ENCODE assay signal across 9 cellular contexts in the genomic region with DNA sequence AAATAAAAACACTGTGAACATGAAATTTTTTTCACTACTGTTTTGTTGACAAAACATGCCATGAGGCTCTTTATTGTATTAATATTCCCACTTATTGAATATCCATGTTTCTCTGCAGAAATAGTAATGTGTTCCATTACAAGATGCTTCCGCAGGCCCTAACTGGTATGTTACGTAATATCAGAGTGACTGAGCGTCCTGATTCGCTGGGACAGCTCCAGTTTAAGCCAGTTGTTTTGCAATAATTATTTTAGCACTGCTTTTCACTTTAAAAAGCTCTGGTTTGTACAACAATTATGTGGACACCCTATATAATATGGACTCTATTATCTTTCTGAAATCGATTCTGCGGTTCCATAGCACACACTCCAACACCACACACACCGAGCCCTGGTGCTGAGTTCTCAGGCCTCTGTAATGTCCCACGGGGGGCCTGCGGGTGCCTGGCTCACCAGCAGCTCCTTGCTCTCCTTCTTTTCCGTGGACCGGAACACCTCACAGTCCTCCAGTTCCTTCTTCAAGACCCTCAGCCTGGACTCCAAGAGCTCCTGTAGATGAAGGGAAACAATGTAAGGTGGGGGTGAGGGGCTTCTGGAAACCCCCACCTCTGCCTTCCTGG. TPM values are rescaled to one million over a fixed set of nuclear protein-coding genes. Genes with fewer than 3 reads are reported as not detected.
DNase-seq lines count a peak whose midpoint lies in the region; ATAC-seq and TF ChIP-seq lines count a peak whose summit lies in the region.
"Had no signal": no experiment of that assay in that cellular context is flagged by ENCODE, and none has a peak within 500 bp of the region (broad histone marks: within the 10 kb centered on the region; RNA-seq: fewer than 3 reads in every experiment).

No MANE protein-coding gene starts in this region.

- peaks cover 0 to 10% (median 2%) of the 10 kb centered on the region in 7 donors for H3K9me3 Mint-ChIP-seq in naive B cell

- no peak for DNase-seq in right atrium auricular region (ENCODE audit: low spot score)
- no peak for DNase-seq in cardiac septum (ENCODE audit: low spot score)
- no peak for DNase-seq in breast epithelium (ENCODE audit: low spot score in 2 of 2)
- no peak for DNase-seq in naive B cell
- no peak for DNase-seq in vagina (ENCODE audit: extremely low spot score in 2 of 2)
- no peak for DNase-seq in MM.1S
- no peak for DNase-seq in head of caudate nucleus
- DNase-seq in DMS114 treated with DMSO at 0.1 percent for 48 hours (lab: John Stamatoyannopoulos, UW; ENCODE audit: unreplicated experiment) = no peak
- DNase-seq: activated CD4-positive, alpha-beta T cell treated with anti-CD3 and anti-CD28 coated beads for 1 hour had no signal

- H3K27me3 ChIP-seq in right atrium auricular region = no peaks in the 10 kb centered on the region
- H3K27me3 ChIP-seq in breast epithelium = no peaks in the 10 kb centered on the region
- H3K27me3 ChIP-seq in vagina = no peaks in the 10 kb centered on the region
- peaks cover 62% of the 10 kb centered on the region for H3K27me3 ChIP-seq in MM.1S (replicated peaks; ENCODE audit: insufficient read depth, low read length)

- H3K4me1 ChIP-seq in right atrium auricular region (peaks cover 0 to 28% of the 10 kb centered on the region in 2 donors), breast epithelium (peaks cover 0 to 10% of the 10 kb centered on the region in 2 donors), vagina (peaks cover 29% of the 10 kb centered on the region), MM.1S (ENCODE audit: low read length) (peaks cover 5% of the 10 kb centered on the region)

- H3K4me3 ChIP-seq in right atrium auricular region (peak overlapping the region; percentile 73 to 76), breast epithelium (peak overlapping the region; percentile 66 to 71 (median 70)), vagina (peak overlapping the region; percentile 64 to 83), MM.1S (ENCODE audit: low read length) (no peak overlapping the region)

- peaks cover 20 to 38% (median 30%) of the 10 kb centered on the region in 3 donors for H3K27me3 Mint-ChIP-seq in naive B cell

- H2AFZ ChIP-seq in MM.1S (ENCODE audit: low read length) = no peak overlapping the region

- no peak for ATAC-seq in naive B cell (ENCODE audit: low read depth in 2 of 2)

- H3K27ac Mint-ChIP-seq in naive B cell = peak overlapping the region in 1 of 6 donors; percentile 66

- H3K9me2 ChIP-seq in MM.1S (replicated peaks; ENCODE audit: insufficient read depth, low read length) = no peaks in the 10 kb centered on the region

- H4K20me1 ChIP-seq in MM.1S (ENCODE audit: insufficient read depth, low read length) = no peaks in the 10 kb centered on the region

- H3K4me3 Mint-ChIP-seq in naive B cell = peak overlapping the region; percentile 60 to 93 (median 89)

- peaks cover 15% of the 10 kb centered on the region for H3F3A ChIP-seq in MM.1S (ENCODE audit: insufficient read depth, low read length)

- intact Hi-C loops in cardiac septum (cut with DNase I) = no loop called here
- intact Hi-C loops in breast epithelium (cut with DNase I; ENCODE audit: low total_unique reads) = no loop called here
- intact Hi-C loops in vagina (cut with DNase I) = no loop called here
- intact Hi-C loops in head of caudate nucleus (cut with DNase I) = no loop called here

- H3K36me3 ChIP-seq in right atrium auricular region (no peaks in the 10 kb centered on the region), breast epithelium (no peaks in the 10 kb centered on the region), vagina (no peaks in the 10 kb centered on the region), MM.1S (replicated peaks; ENCODE audit: insufficient read depth, low read length) (no peaks in the 10 kb centered on the region)

- no peaks in the 10 kb centered on the region for H3K79me2 ChIP-seq in MM.1S (ENCODE audit: low read length)

- TF ChIP-seq POLR2A in breast epithelium (IDR thresholded peaks at IDR 0.05) = no peak
- no peak for TF ChIP-seq POLR2A in vagina (IDR thresholded peaks at IDR 0.05)

- H3K4me1 Mint-ChIP-seq in naive B cell = peaks cover 42 to 57% (median 52%) of the 10 kb centered on the region in 3 donors

- H3K4me2 ChIP-seq in MM.1S (ENCODE audit: low read depth, low read length) = no peak overlapping the region

- H3K36me3 Mint-ChIP-seq in naive B cell = peaks cover 4 to 8% of the 10 kb centered on the region in 2 donors

- H3K9ac ChIP-seq in MM.1S (ENCODE audit: low read length) = no peak overlapping the region

- H3K27ac ChIP-seq in right atrium auricular region (peak overlapping the region; percentile 87 to 88), breast epithelium (peak overlapping the region in 1 of 2 donors; percentile 54), vagina (peak overlapping the region; percentile 87), MM.1S (ENCODE audit: low read length) (no peak overlapping the region)

- TF ChIP-seq CTCF in right atrium auricular region (IDR thresholded peaks at IDR 0.05) (no peak), breast epithelium (IDR thresholded peaks at IDR 0.05) (no peak), vagina (IDR thresholded peaks at IDR 0.05) (no peak), MM.1S (IDR thresholded peaks at IDR 0.05; ENCODE audit: low read length) (no peak)

- H3K9me3 ChIP-seq in right atrium auricular region (no peaks in the 10 kb centered on the region), breast epithelium (no peaks in the 10 kb centered on the region), vagina (no peaks in the 10 kb centered on the region), MM.1S (replicated peaks; ENCODE audit: insufficient read depth, low read length) (no peaks in the 10 kb centered on the region)

RNA-seq across cellular contexts. Expression of a gene that starts 1.8 kb away (rescaled TPM):
- 1 to 10 TPM; 4.1 to 7.7 TPM for total RNA-seq in right atrium auricular region
- 6.4 TPM for total RNA-seq in cardiac septum
- total RNA-seq in breast epithelium = 1 to 10 TPM in 2 of 3 donors, under 1 TPM in 1; 0.29 to 5.4 (median 5.2) TPM
- under 1 TPM in 3 of 6 donors, not detected in 3; 0.09 to 0.27 (median 0.24) TPM for polyA plus RNA-seq in naive B cell (ENCODE audit: low read depth in 6 of 6)
- 21.6 TPM for total RNA-seq in vagina

RNA-seq across cellular contexts. Expression of a gene that starts 19.9 kb away (rescaled TPM):
- total RNA-seq in right atrium auricular region (10 to 100 TPM; 10.0 to 11.2 TPM), cardiac septum (33.0 TPM), breast epithelium (10 to 100 TPM; 14.1 to 16.0 (median 15.1) TPM), vagina (7.9 TPM)
- 1 to 10 TPM in 3 of 6 donors, under 1 TPM in 3; 0.40 to 1.6 (median 1.0) TPM for polyA plus RNA-seq in naive B cell (ENCODE audit: low read depth in 6 of 6)

RNA-seq across cellular contexts. Expression of a gene that starts 40.5 kb away (rescaled TPM):
- 1,000 to 10,000 TPM; 1,155 to 1,413 TPM for total RNA-seq in right atrium auricular region
- total RNA-seq in cardiac septum = 557 TPM
- 1,000 to 10,000 TPM; 2,096 to 2,842 (median 2,553) TPM for total RNA-seq in breast epithelium
- polyA plus RNA-seq in naive B cell (ENCODE audit: low read depth in 6 of 6) = 1,000 to 10,000 TPM; 2,383 to 2,887 (median 2,526) TPM
- total RNA-seq in vagina = 3,043 TPM

RNA-seq across cellular contexts. Expression of a gene that starts 55.8 kb away (rescaled TPM):
- not detected for total RNA-seq in right atrium auricular region
- not detected for total RNA-seq in cardiac septum
- not detected for total RNA-seq in breast epithelium
- polyA plus RNA-seq in naive B cell (ENCODE audit: low read depth in 6 of 6) = not detected
- total RNA-seq in vagina = not detected

RNA-seq across cellular contexts. Expression of a gene that starts 57.7 kb away (rescaled TPM):
- 1 to 10 TPM; 4.4 to 9.1 TPM for total RNA-seq in right atrium auricular region
- 9.1 TPM for total RNA-seq in cardiac septum
- total RNA-seq in breast epithelium = 10 to 100 TPM; 12.8 to 18.6 (median 18.4) TPM
- 10 to 100 TPM in 5 of 6 donors, 1 to 10 TPM in 1; 6.4 to 35.1 (median 27.7) TPM for polyA plus RNA-seq in naive B cell (ENCODE audit: low read depth in 6 of 6)
- total RNA-seq in vagina = 17.2 TPM
